ENCODE assay signal across 9 cellular contexts in genomic region chr1:36411674-36412648, GRCh38. TPM values are rescaled to one million over a fixed set of nuclear protein-coding genes. Genes with fewer than 3 reads are reported as not detected.
DNase-seq lines count a peak whose midpoint lies in the region; ATAC-seq and TF ChIP-seq lines count a peak whose summit lies in the region.
"Had no signal": no experiment of that assay in that cellular context is flagged by ENCODE, and none has a peak within 500 bp of the region (broad histone marks: within the 10 kb centered on the region; RNA-seq: fewer than 3 reads in every experiment).

No MANE protein-coding gene starts in this region.

- no peaks in the 10 kb centered on the region for H3K4me1 ChIP-seq in right atrium auricular region
- H3K4me1 ChIP-seq: BLaER1 treated with 17β-estradiol and CSF1 and Interleukin-3, amounts not matched to agents 10 nM and 100 nM had no signal

- H3K27ac ChIP-seq in right atrium auricular region, result no peak overlapping the region
- H3K27ac ChIP-seq: BLaER1 treated with 17β-estradiol and CSF1 and Interleukin-3, amounts not matched to agents 10 nM and 100 nM had no signal

- ATAC-seq in SK-N-SH treated with all-trans-retinoic acid at 6 μM for 48 hours (peak; percentile 13; the same call in 1 of the 3 replicates), HG03196 (IDR thresholded peaks at IDR 0.05; ENCODE audit: unreplicated experiment) (no peak), HG02610 (IDR thresholded peaks at IDR 0.05; ENCODE audit: unreplicated experiment) (no peak)

- no peaks in the 10 kb centered on the region for H3K36me3 ChIP-seq in right atrium auricular region
- H3K36me3 ChIP-seq: BLaER1 treated with 17β-estradiol and CSF1 and Interleukin-3, amounts not matched to agents 10 nM and 100 nM had no signal

- H3K27me3 ChIP-seq in right atrium auricular region, result no peaks in the 10 kb centered on the region
- H3K27me3 ChIP-seq: BLaER1 treated with 17β-estradiol and CSF1 and Interleukin-3, amounts not matched to agents 10 nM and 100 nM had no signal

- no peak for TF ChIP-seq CTCF in right atrium auricular region (IDR thresholded peaks at IDR 0.05)

- H3K4me3 ChIP-seq in right atrium auricular region, result no peak overlapping the region
- H3K4me3 ChIP-seq: BLaER1 treated with 17β-estradiol and CSF1 and Interleukin-3, amounts not matched to agents 10 nM and 100 nM had no signal

- no peaks in the 10 kb centered on the region for H3K9me3 ChIP-seq in right atrium auricular region

- peak; percentile 21 for DNase-seq in activated T-cell treated with anti-CD3 and anti-CD28 coated beads for 24 hours (ENCODE audit: low read depth)
- DNase-seq in activated T-cell treated with anti-CD3 and anti-CD28 coated beads for 4 hours, result no peak
- peak; percentile 60 for DNase-seq in dermis blood vessel endothelial cell
- peak in 2 of 3 experiments; percentile 27 to 31 for DNase-seq in stimulated activated CD4-positive, alpha-beta T cell treated with anti-CD3 and anti-CD28 coated beads, TNF-alpha, amount 100 ng/mL, for 24 hours (ENCODE audit: low read depth in 3 of 3)
- DNase-seq in right atrium auricular region (ENCODE audit: low spot score), result no peak

TF ChIP-seq in SK-N-SH treated with all-trans-retinoic acid at 6 μM for 48 hours, 23 proteins besides CTCF, POLR2A, EP300 and RAD21:
- TF ChIP-seq ESRRG (CRISPR knock-in tag; IDR thresholded peaks at IDR 0.05), result no peak
- TF ChIP-seq GLIS3 (CRISPR knock-in tag; IDR thresholded peaks at IDR 0.05), result no peak
- TF ChIP-seq ZNF565 (CRISPR knock-in tag; conservative IDR thresholded peaks at IDR 0.05; ENCODE audit: low read depth), result no peak
- TF ChIP-seq, protein P1, sequence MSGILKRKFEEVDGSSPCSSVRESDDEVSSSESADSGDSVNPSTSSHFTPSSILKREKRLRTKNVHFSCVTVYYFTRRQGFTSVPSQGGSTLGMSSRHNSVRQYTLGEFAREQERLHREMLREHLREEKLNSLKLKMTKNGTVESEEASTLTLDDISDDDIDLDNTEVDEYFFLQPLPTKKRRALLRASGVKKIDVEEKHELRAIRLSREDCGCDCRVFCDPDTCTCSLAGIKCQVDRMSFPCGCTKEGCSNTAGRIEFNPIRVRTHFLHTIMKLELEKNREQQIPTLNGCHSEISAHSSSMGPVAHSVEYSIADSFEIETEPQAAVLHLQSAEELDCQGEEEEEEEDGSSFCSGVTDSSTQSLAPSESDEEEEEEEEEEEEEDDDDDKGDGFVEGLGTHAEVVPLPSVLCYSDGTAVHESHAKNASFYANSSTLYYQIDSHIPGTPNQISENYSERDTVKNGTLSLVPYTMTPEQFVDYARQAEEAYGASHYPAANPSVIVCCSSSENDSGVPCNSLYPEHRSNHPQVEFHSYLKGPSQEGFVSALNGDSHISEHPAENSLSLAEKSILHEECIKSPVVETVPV (CRISPR knock-in tag; IDR thresholded peaks at IDR 0.05), result no peak
- no peak for TF ChIP-seq CSDC2 (CRISPR knock-in tag; IDR thresholded peaks at IDR 0.05)
- TF ChIP-seq PATZ1 (CRISPR knock-in tag; IDR thresholded peaks at IDR 0.05; ENCODE audit: borderline replicate concordance), result no peak
- no peak for TF ChIP-seq TOX (CRISPR knock-in tag; IDR thresholded peaks at IDR 0.05; ENCODE audit: borderline replicate concordance)
- TF ChIP-seq SNAI2 (CRISPR knock-in tag; IDR thresholded peaks at IDR 0.05), result no peak
- TF ChIP-seq, protein P2, sequence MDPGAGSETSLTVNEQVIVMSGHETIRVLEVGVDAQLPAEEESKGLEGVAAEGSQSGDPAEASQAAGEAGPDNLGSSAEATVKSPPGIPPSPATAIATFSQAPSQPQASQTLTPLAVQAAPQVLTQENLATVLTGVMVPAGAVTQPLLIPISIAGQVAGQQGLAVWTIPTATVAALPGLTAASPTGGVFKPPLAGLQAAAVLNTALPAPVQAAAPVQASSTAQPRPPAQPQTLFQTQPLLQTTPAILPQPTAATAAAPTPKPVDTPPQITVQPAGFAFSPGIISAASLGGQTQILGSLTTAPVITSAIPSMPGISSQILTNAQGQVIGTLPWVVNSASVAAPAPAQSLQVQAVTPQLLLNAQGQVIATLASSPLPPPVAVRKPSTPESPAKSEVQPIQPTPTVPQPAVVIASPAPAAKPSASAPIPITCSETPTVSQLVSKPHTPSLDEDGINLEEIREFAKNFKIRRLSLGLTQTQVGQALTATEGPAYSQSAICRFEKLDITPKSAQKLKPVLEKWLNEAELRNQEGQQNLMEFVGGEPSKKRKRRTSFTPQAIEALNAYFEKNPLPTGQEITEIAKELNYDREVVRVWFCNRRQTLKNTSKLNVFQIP (CRISPR knock-in tag; IDR thresholded peaks at IDR 0.05; ENCODE audit: borderline replicate concordance, low read depth), result no peak
- TF ChIP-seq TCF4 (CRISPR knock-in tag; IDR thresholded peaks at IDR 0.05; ENCODE audit: borderline replicate concordance), result no peak
- TF ChIP-seq ZNF70 (CRISPR knock-in tag; IDR thresholded peaks at IDR 0.05), result no peak
- no peak for TF ChIP-seq ARNTL (CRISPR knock-in tag; IDR thresholded peaks at IDR 0.05; ENCODE audit: borderline replicate concordance, low read depth)
- TF ChIP-seq BACH2 (CRISPR knock-in tag; IDR thresholded peaks at IDR 0.05; ENCODE audit: borderline replicate concordance), result no peak
- no peak for TF ChIP-seq RARB (CRISPR knock-in tag; IDR thresholded peaks at IDR 0.05)
- TF ChIP-seq PPARA (CRISPR knock-in tag; IDR thresholded peaks at IDR 0.05; ENCODE audit: borderline replicate concordance), result no peak
- no peak for TF ChIP-seq ZFP30 (CRISPR knock-in tag; IDR thresholded peaks at IDR 0.05)
- no peak for TF ChIP-seq CREB5 (CRISPR knock-in tag; IDR thresholded peaks at IDR 0.05; ENCODE audit: low read depth)
- TF ChIP-seq ZFP3 (CRISPR knock-in tag; IDR thresholded peaks at IDR 0.05), result no peak
- no peak for TF ChIP-seq OSR1 (CRISPR knock-in tag; IDR thresholded peaks at IDR 0.05)

RNA-seq across cellular contexts. Expression of gene LSM10, which starts 14.3 kb away (rescaled TPM):
- total RNA-seq in dermis blood vessel endothelial cell, result 9.9 and 13.0 TPM in 2 replicates
- 10 to 100 TPM; 55.3 to 59.9 TPM for total RNA-seq in right atrium auricular region

RNA-seq across cellular contexts. Expression of gene STK40, which starts 26.2 kb away (rescaled TPM):
- total RNA-seq in dermis blood vessel endothelial cell (20.4 and 57.0 TPM in 2 replicates), right atrium auricular region (10 to 100 TPM; 50.5 to 74.7 TPM)

RNA-seq across cellular contexts. Expression of gene OSCP1, which starts 38.3 kb away (rescaled TPM):
- total RNA-seq in dermis blood vessel endothelial cell, result 3.5 and 6.5 TPM in 2 replicates
- 1 to 10 TPM; 4.9 to 7.9 TPM for total RNA-seq in right atrium auricular region

RNA-seq across cellular contexts. Expression of gene MRPS15, which starts 52.2 kb away (rescaled TPM):
- 57.7 and 88.7 TPM in 2 replicates for total RNA-seq in dermis blood vessel endothelial cell
- 10 to 100 TPM; 81.4 to 93.4 TPM for total RNA-seq in right atrium auricular region

Comparison
In these comparisons a context has a peak if more than half of its experiments do, and no peak if none do; other contexts are left out.
1. DNase-seq: peak in activated T-cell treated with anti-CD3 and anti-CD28 coated beads for 24 hours (single experiment), dermis blood vessel endothelial cell (single experiment) and stimulated activated CD4-positive, alpha-beta T cell treated with anti-CD3 and anti-CD28 coated beads, TNF-alpha, amount 100 ng/mL, for 24 hours (2 of 3); none in activated T-cell treated with anti-CD3 and anti-CD28 coated beads for 4 hours (single experiment) and right atrium auricular region (single experiment).